Comparison of ENCODE assay signal across 18 cellular contexts in genomic region chr17:83074696-83075223, GRCh38. TPM values are rescaled to one million over a fixed set of nuclear protein-coding genes. Genes with fewer than 3 reads are reported as not detected.
DNase-seq lines count a peak whose midpoint lies in the region; ATAC-seq, FAIRE-seq and TF ChIP-seq lines count a peak whose summit lies in the region.
"Had no signal": no experiment of that assay in that cellular context is flagged by ENCODE, and none has a peak within 500 bp of the region (broad histone marks: within the 10 kb centered on the region; RNA-seq: fewer than 3 reads in every experiment).

No MANE protein-coding gene starts in this region.

- H3K4me1 ChIP-seq in HepG2 (ENCODE audit: insufficient read depth, low read length) (peaks cover 9% of the 10 kb centered on the region), right lobe of liver (no peaks in the 10 kb centered on the region), neuronal stem cell (ENCODE audit: control insufficient read depth in 2 of 2, insufficient read depth in 1 of 2, low read depth in 1 of 2, low read length in 2 of 2) (peaks cover 8 to 21% of the 10 kb centered on the region in 2 donors), testis (peaks cover 14% of the 10 kb centered on the region)
- H3K4me1 ChIP-seq: HAP-1 had no signal

- no peak overlapping the region for H3K14ac ChIP-seq in neuronal stem cell (ENCODE audit: low read length)

- H2AFZ ChIP-seq in HepG2 (ENCODE audit: low read length) (no peak overlapping the region), neuronal stem cell (ENCODE audit: low read length) (no peak overlapping the region)
- H2AFZ ChIP-seq: GM23248 had no signal

- H2BK12ac ChIP-seq in neuronal stem cell (ENCODE audit: low read length) = no peak overlapping the region

- no peak overlapping the region for H3K27ac ChIP-seq in HepG2 (ENCODE audit: extremely low read length, insufficient read depth, low read length)
- H3K27ac ChIP-seq in right lobe of liver = no peak overlapping the region
- H3K27ac ChIP-seq in neuronal stem cell (replicated peaks; ENCODE audit: low read length) = no peak overlapping the region
- peak overlapping the region; percentile 46 to 61 for H3K27ac ChIP-seq in testis
- H3K27ac ChIP-seq: 22Rv1, A549, GM23248 had no signal

- POLR2A ChIA-PET in HepG2 (lab: Yijun Ruan, JAX) = no interaction called here

- intact Hi-C loops in HepG2 (cut with micrococcal nuclease; ENCODE audit: unreplicated experiment) = no loop called here
- intact Hi-C loops in right lobe of liver (cut with DNase I) = no loop called here
- intact Hi-C loops in testis (cut with DNase I; ENCODE audit: low total_unique reads) = no loop called here

- H3K9ac ChIP-seq in HepG2 (ENCODE audit: insufficient read depth, low read depth, low read length) = no peak overlapping the region
- peak overlapping the region; percentile 63 for H3K9ac ChIP-seq in neuronal stem cell (ENCODE audit: low read depth, low read length, poor library complexity)
- H3K9ac ChIP-seq: GM23248 had no signal

- H3K36me3 ChIP-seq in HepG2 (replicated peaks in 1 of 2; ENCODE audit: control insufficient read depth in 1 of 2, insufficient read depth in 2 of 2, low read length in 2 of 2) (no peaks in the 10 kb centered on the region), right lobe of liver (no peaks in the 10 kb centered on the region), neuronal stem cell (replicated peaks in 1 of 2; ENCODE audit: control insufficient read depth in 2 of 2, insufficient read depth in 2 of 2, low read length in 2 of 2) (no peaks in the 10 kb centered on the region), testis (ENCODE audit: low read depth, missing control alignments) (no peaks in the 10 kb centered on the region)
- H3K36me3 ChIP-seq: HAP-1 had no signal

- in situ Hi-C loops in HepG2 (cut with HindIII; ENCODE audit: extremely low pct_ligation_motif_present, low pct_unique_long_range_greater_than_20kb) = no loop called here

- no TSS peak for BruUV-seq in HepG2 (replicated peaks; lab: Mats Ljungman, UMichigan)

- no peak overlapping the region for H2BK5ac ChIP-seq in neuronal stem cell (ENCODE audit: low read length)

- H3K4me3 ChIP-seq in HepG2 (replicated peaks in 1 of 3; ENCODE audit: insufficient read depth in 1 of 3, low read depth in 2 of 3, low read length in 3 of 3) (no peak overlapping the region), right lobe of liver (no peak overlapping the region), neuronal stem cell (ENCODE audit: low read length in 2 of 2) (no peak overlapping the region), testis (no peak overlapping the region)
- H3K4me3 ChIP-seq: A549, GM12878, GM23248, HAP-1 had no signal

- H2BK15ac ChIP-seq in neuronal stem cell (ENCODE audit: low read length) = peak overlapping the region; percentile 7

- peaks cover 7% of the 10 kb centered on the region for H3K79me1 ChIP-seq in neuronal stem cell (ENCODE audit: low read depth, low read length)

- H3K79me2 ChIP-seq in HepG2 (ENCODE audit: insufficient read depth, low read length) = no peaks in the 10 kb centered on the region

- H3K4ac ChIP-seq in neuronal stem cell (ENCODE audit: low read length) = no peak overlapping the region

- H3K18ac ChIP-seq in neuronal stem cell (ENCODE audit: low read length) = peak overlapping the region; percentile 59

- ATAC-seq in HepG2 = no peak
- no peak for ATAC-seq in right lobe of liver
- ATAC-seq in HG02759 (IDR thresholded peaks at IDR 0.05; ENCODE audit: unreplicated experiment) = no peak
- ATAC-seq: A549; CD8-positive, alpha-beta T cell; GM12878 had no signal

- TF ChIP-seq POLR2A in HepG2 (IDR thresholded peaks at IDR 0.05; ENCODE audit: insufficient read depth in 1 of 2, low read depth in 2 of 2, low read length in 2 of 2) = no peak
- TF ChIP-seq POLR2A in right lobe of liver (IDR thresholded peaks at IDR 0.05) = no peak
- TF ChIP-seq POLR2A in testis (IDR thresholded peaks at IDR 0.05) = no peak

- H4K20me1 ChIP-seq in HepG2 (ENCODE audit: insufficient read depth, low read length) = peaks cover 10% of the 10 kb centered on the region; the same call in 1 of the 2 replicates

- H2AK5ac ChIP-seq in neuronal stem cell (ENCODE audit: low read depth, low read length) = peak overlapping the region; percentile 60

- TF ChIP-seq EP300 in HepG2 (IDR thresholded peaks at IDR 0.05; ENCODE audit: low read depth in 2 of 2, low read length in 2 of 2) (no peak), HepG2 (CRISPR knock-in tag; IDR thresholded peaks at IDR 0.05; ENCODE audit: borderline replicate concordance) (no peak)

- CTCF ChIA-PET in HepG2 (lab: Yijun Ruan, JAX; ENCODE audit: low intra/inter-chr PET ratio, low total read pairs) = no interaction called here

- WGBS in HepG2 (ENCODE audit: low lambda C conversion rate) = 43% methylated on average over 13 of the region's 34 CpGs
- WGBS in right lobe of liver (ENCODE audit: insufficient coverage, low coverage, low lambda C conversion rate, missing lambda C conversion rate) = no CpG with 5 or more reads among the region's 34 CpGs
- no CpG with 5 or more reads among the region's 34 CpGs for WGBS in neuronal stem cell (ENCODE audit: extremely low coverage in 2 of 2, insufficient read length in 2 of 2, insufficient replicate concordance in 1 of 2), 2 donors
- WGBS in testis, 2 donors = 85 to 94% methylated on average over 21 to 33 of the region's 34 CpGs

- peak overlapping the region; percentile 68 for H3K23ac ChIP-seq in neuronal stem cell (ENCODE audit: low read depth, low read length, poor library complexity)

- no peak for FAIRE-seq in HepG2 (lab: Jason Lieb, UNC)
- FAIRE-seq: A549, GM12878 had no signal

- no peak overlapping the region for H2BK120ac ChIP-seq in neuronal stem cell (ENCODE audit: low read depth, low read length)

- H3K4me2 ChIP-seq in HepG2 (ENCODE audit: low read depth, low read length) (no peak overlapping the region), neuronal stem cell (ENCODE audit: insufficient read depth, low read length, poor library complexity, severe bottlenecking) (no peak overlapping the region)
- H3K4me2 ChIP-seq: A549 had no signal

- H4K91ac ChIP-seq in neuronal stem cell (ENCODE audit: low read depth, low read length, poor library complexity) = no peak overlapping the region

- TF ChIP-seq CTCF in HepG2 (CRISPR knock-in tag; IDR thresholded peaks at IDR 0.05) = no peak
- TF ChIP-seq CTCF in right lobe of liver (IDR thresholded peaks at IDR 0.05) = no peak
- no peak for TF ChIP-seq CTCF in testis (IDR thresholded peaks at IDR 0.05)

- H3K9me3 ChIP-seq in HepG2 (ENCODE audit: low read length) (no peaks in the 10 kb centered on the region), right lobe of liver (no peaks in the 10 kb centered on the region), neuronal stem cell (replicated peaks in 1 of 2; ENCODE audit: control insufficient read depth in 2 of 2, insufficient read depth in 1 of 2, low read depth in 1 of 2, low read length in 2 of 2) (peaks cover 2 to 3% of the 10 kb centered on the region in 2 donors), testis (no peaks in the 10 kb centered on the region)
- H3K9me3 ChIP-seq: A549, HAP-1 had no signal

- TF ChIP-seq RAD21 in HepG2 (CRISPR knock-in tag; IDR thresholded peaks at IDR 0.05) = no peak

- H3K27me3 ChIP-seq in HepG2 (ENCODE audit: control insufficient read depth in 1 of 2, insufficient read depth in 2 of 2, low read length in 2 of 2) (peaks cover 52 to 92% of the 10 kb centered on the region in 2 experiments), right lobe of liver (no peaks in the 10 kb centered on the region), neuronal stem cell (ENCODE audit: control insufficient read depth in 3 of 3, insufficient read depth in 3 of 3, low read depth in 1 of 3, low read length in 3 of 3) (peaks cover 9 to 41% (median 29%) of the 10 kb centered on the region in 3 experiments), testis (no peaks in the 10 kb centered on the region)

- DNase-seq in HepG2 (ENCODE audit: low spot score) = no peak
- DNase-seq in right lobe of liver = no peak
- no peak for DNase-seq in neuronal stem cell (ENCODE audit: low spot score)
- peak; percentile 59 for DNase-seq in testis
- no peak for DNase-seq in NCI-H187 treated with DMSO at 0.1 percent for 48 hours (lab: John Stamatoyannopoulos, UW)
- no peak for DNase-seq in NCI-H2029 treated with DMSO at 0.1 percent for 48 hours (lab: John Stamatoyannopoulos, UW)
- DNase-seq: AML-193, Calu3, DMS53, DND-41, EL, GM23248 had no signal

- no peak overlapping the region for H4K8ac ChIP-seq in neuronal stem cell (ENCODE audit: low read depth, low read length)

RNA-seq across cellular contexts. Expression of gene METRNL, which starts 4.6 kb away (rescaled TPM):
- total RNA-seq in HepG2 (2016; rRNA removed; fragmentation: Illumina TruSeq; extraction: Trizol) = 0.66 and 1.2 TPM in 2 replicates
- 0.81 and 1.1 TPM in 2 replicates for total RNA-seq in HepG2 (2016; cell fraction: cytosol; rRNA removed; fragmentation: Illumina TruSeq; extraction: Trizol; ENCODE audit: low read depth)
- 0.56 and 1.0 TPM in 2 replicates for total RNA-seq in HepG2 (2016; cell fraction: insoluble cytoplasmic fraction; rRNA removed; fragmentation: Illumina TruSeq; extraction: Trizol)
- 1.7 and 2.2 TPM in 2 replicates for total RNA-seq in HepG2 (2016; cell fraction: membrane; rRNA removed; fragmentation: Illumina TruSeq; extraction: Trizol)
- 0.31 TPM in 1 of 2 replicates, not detected in the other for total RNA-seq in HepG2 (2016; cell fraction: nucleus; rRNA removed; fragmentation: Illumina TruSeq; extraction: Trizol)
- polyA plus RNA-seq in HepG2 (2011; rRNA removed) = 0.84 and 1.4 TPM in 2 replicates
- polyA plus RNA-seq in HepG2 (2011; cell fraction: cytosol; rRNA removed) = 2.1 and 2.5 TPM in 2 replicates
- 1.2 and 1.8 TPM in 2 replicates for polyA plus RNA-seq in HepG2 (2011; cell fraction: nucleus; rRNA removed)
- polyA plus RNA-seq in HepG2 (2012) = 0.23 and 0.79 TPM in 2 replicates
- polyA plus RNA-seq in HepG2 (2016; cell fraction: cytosol; fragmentation: Illumina TruSeq; extraction: Trizol; ENCODE audit: low read depth) = 1.1 and 1.2 TPM in 2 replicates
- polyA plus RNA-seq in HepG2 (2016; cell fraction: insoluble cytoplasmic fraction; fragmentation: Illumina TruSeq; extraction: Trizol; ENCODE audit: low read depth) = 0.69 and 0.92 TPM in 2 replicates
- polyA plus RNA-seq in HepG2 (2016; cell fraction: membrane; fragmentation: Illumina TruSeq; extraction: Trizol; ENCODE audit: low read depth) = 2.1 TPM in 2 replicates
- polyA plus RNA-seq in HepG2 (2016; cell fraction: nucleus; fragmentation: Illumina TruSeq; extraction: Trizol; ENCODE audit: insufficient read depth, low read depth) = 1.2 and 1.3 TPM in 2 replicates
- polyA minus RNA-seq in HepG2 (2011; rRNA and poly(A)+ RNA removed; ENCODE audit: low replicate concordance) = 2.5 and 12.3 TPM in 2 replicates
- 2.9 and 4.6 TPM in 2 replicates for polyA minus RNA-seq in HepG2 (2011; cell fraction: cytosol; rRNA and poly(A)+ RNA removed)
- polyA minus RNA-seq in HepG2 (2011; cell fraction: nucleus; rRNA and poly(A)+ RNA removed) = 0.87 and 1.4 TPM in 2 replicates
- 10 to 100 TPM in 1 of 6 experiments, 1 to 10 TPM in 5; 2.3 to 18.6 (median 5.9) TPM for total RNA-seq in right lobe of liver
- polyA plus RNA-seq in neuronal stem cell (2013, experiment 1 of 2) = 12.8 TPM
- 14.7 TPM for polyA plus RNA-seq in neuronal stem cell (2013, experiment 2 of 2)
- 10 to 100 TPM; 54.6 to 86.1 TPM for total RNA-seq in testis
- 56.1 TPM for polyA plus RNA-seq in testis (ENCODE audit: insufficient read depth, low read depth, low replicate concordance)

Comparison
In these comparisons a context has a peak if more than half of its experiments do, and no peak if none do; other contexts are left out.
1. H3K27ac ChIP-seq: peak in testis (2 of 2); none in HepG2 (single experiment), right lobe of liver (0 of 3) and neuronal stem cell (single experiment).